ENCODE assay signal across 33 cellular contexts in genomic region chr2:150554046-150554445, GRCh38.
"Had no signal": no experiment of that assay in that cellular context is flagged by ENCODE, and none has a peak within 500 bp of the region (broad histone marks: within the 10 kb centered on the region; RNA-seq: fewer than 3 reads in every experiment).

No MANE protein-coding gene starts in this region.

- H3K27ac ChIP-seq: adrenal gland, body of pancreas, brain microvascular endothelial cell, breast epithelium, VCaP had no signal

- H3K9me3 ChIP-seq: adrenal gland, body of pancreas, breast epithelium had no signal

- H3K4me1 ChIP-seq: adrenal gland, body of pancreas, breast epithelium had no signal

- H3K36me3 ChIP-seq: adrenal gland, brain microvascular endothelial cell, breast epithelium had no signal

- H3K27me3 ChIP-seq: adrenal gland, body of pancreas, brain microvascular endothelial cell, breast epithelium had no signal

- H3K4me3 ChIP-seq: adrenal gland, body of pancreas, breast epithelium had no signal

- DNase-seq: activated B cell treated with CpG ODN at 0.5 μM for 24 hours; activated CD4-positive, alpha-beta memory T cell treated with anti-CD3 and anti-CD28 coated beads for 36 hours; activated CD4-positive, alpha-beta T cell treated with anti-CD3 and anti-CD28 coated beads for 4 hours; activated CD4-positive, alpha-beta T cell treated with anti-CD3 and anti-CD28 coated beads, Interleukin-2, amount 10 ng/mL, durations not matched to agents 24 days and 14 days; activated CD4-positive, alpha-beta T cell treated with anti-CD3 and anti-CD28 coated beads, Interleukin-2, amount 50 U/mL, for 1 hour; activated CD4-positive, alpha-beta T cell treated with anti-CD3 and anti-CD28 coated beads, Interleukin-2, amount 50 U/mL, for 4 hours; activated CD4-positive, CD25-positive, alpha-beta regulatory T cell treated with anti-CD3 and anti-CD28 coated beads, Interleukin-2, amount 50 U/mL, for 72 hours; activated CD8-positive, alpha-beta memory T cell treated with anti-CD3 and anti-CD28 coated beads, Interleukin-2, amount 50 U/mL, for 4 hours; activated CD8-positive, alpha-beta T cell treated with anti-CD3 and anti-CD28 coated beads for 36 hours; activated effector memory CD4-positive, alpha-beta T cell treated with anti-CD3 and anti-CD28 coated beads, Interleukin-2, amount 50 U/mL, for 16 hours; activated gamma-delta T cell treated with Interleukin-2 at 50 U/mL for 16 hours; activated naive CD4-positive, alpha-beta T cell; activated naive CD4-positive, alpha-beta T cell treated with anti-CD3 and anti-CD28 coated beads for 36 hours; activated naive CD4-positive, alpha-beta T cell treated with anti-CD3 and anti-CD28 coated beads, Interleukin-2, amount 50 U/mL, for 16 hours; activated naive CD8-positive, alpha-beta T cell treated with anti-CD3 and anti-CD28 coated beads for 36 hours; activated T-cell treated with anti-CD3 and anti-CD28 coated beads for 4 hours; activated T-cell treated with anti-CD3 and anti-CD28 coated beads, Interleukin-2, amount 50 U/mL, for 1 hour; activated T-cell treated with anti-CD3 and anti-CD28 coated beads, Interleukin-2, amount 50 U/mL, for 4 hours; activated T-cell treated with anti-CD3 and anti-CD28 coated beads, Interleukin-2, amount 50 U/mL, for 72 hours; adrenal gland; amniotic stem cell; aorta; body of pancreas; central memory CD4-positive, alpha-beta T cell; T-helper 2 cell; T-helper 9 cell had no signal

- FAIRE-seq: astrocyte, TTC549 had no signal

- ATAC-seq: activated CD8-positive, alpha-beta T cell treated with anti-CD3 and anti-CD28 coated beads for 36 hours; activated naive CD4-positive, alpha-beta T cell treated with anti-CD3 and anti-CD28 coated beads, Interleukin-2, amount 50 U/mL, for 72 hours; activated T-cell treated with anti-CD3 and anti-CD28 coated beads, Interleukin-2, amount 50 U/mL, for 4 hours; activated T-cell treated with anti-CD3 and anti-CD28 coated beads, Interleukin-2, amount 50 U/mL, for 72 hours; activated T-helper 17 cell treated with anti-CD3 and anti-CD28 coated beads, Interleukin-2, amount 50 U/mL, for 72 hours; body of pancreas had no signal
